Comparison of ENCODE assay signal across 1 cellular context in genomic region chr22:30649430-30650007, GRCh38.
TF ChIP-seq lines count a peak whose summit lies in the region.

No MANE protein-coding gene starts in this region.

TF ChIP-seq in H1, 55 proteins besides CTCF, POLR2A, EP300 and RAD21:
- no peak for TF ChIP-seq ASH2L (IDR thresholded peaks at IDR 0.05; ENCODE audit: low read length)
- TF ChIP-seq POU5F1 (IDR thresholded peaks at IDR 0.05; ENCODE audit: low read depth, low read length) = no peak
- no peak for TF ChIP-seq SRF (IDR thresholded peaks at IDR 0.05; ENCODE audit: low read depth, low read length)
